Comparison of ENCODE assay signal across 1 cellular context in the genomic region with DNA sequence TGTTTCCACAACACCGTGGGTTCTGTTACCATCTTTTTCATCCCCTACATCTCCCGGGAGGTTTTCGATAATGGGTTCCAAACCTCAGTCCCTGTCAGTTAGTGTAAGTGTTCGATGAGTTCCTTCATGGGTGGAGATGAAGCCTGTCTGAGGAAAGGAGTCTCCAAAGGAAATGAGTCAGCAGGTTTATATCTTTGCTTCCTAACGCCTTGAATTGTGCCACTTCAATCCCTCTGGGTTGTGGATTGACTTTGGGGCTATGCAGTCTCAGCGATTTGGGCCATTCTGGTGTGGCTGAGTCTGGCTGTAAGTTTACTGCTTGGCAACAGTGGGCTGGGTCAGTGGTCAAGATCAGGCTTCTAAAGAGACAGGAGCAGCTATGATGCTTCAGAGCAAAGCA.
TF ChIP-seq lines count a peak whose summit lies in the region.

No MANE protein-coding gene starts in this region.

TF ChIP-seq in GM23338, 12 proteins besides CTCF, POLR2A, EP300 and RAD21 (continued from another document):
- TF ChIP-seq, protein P1, sequence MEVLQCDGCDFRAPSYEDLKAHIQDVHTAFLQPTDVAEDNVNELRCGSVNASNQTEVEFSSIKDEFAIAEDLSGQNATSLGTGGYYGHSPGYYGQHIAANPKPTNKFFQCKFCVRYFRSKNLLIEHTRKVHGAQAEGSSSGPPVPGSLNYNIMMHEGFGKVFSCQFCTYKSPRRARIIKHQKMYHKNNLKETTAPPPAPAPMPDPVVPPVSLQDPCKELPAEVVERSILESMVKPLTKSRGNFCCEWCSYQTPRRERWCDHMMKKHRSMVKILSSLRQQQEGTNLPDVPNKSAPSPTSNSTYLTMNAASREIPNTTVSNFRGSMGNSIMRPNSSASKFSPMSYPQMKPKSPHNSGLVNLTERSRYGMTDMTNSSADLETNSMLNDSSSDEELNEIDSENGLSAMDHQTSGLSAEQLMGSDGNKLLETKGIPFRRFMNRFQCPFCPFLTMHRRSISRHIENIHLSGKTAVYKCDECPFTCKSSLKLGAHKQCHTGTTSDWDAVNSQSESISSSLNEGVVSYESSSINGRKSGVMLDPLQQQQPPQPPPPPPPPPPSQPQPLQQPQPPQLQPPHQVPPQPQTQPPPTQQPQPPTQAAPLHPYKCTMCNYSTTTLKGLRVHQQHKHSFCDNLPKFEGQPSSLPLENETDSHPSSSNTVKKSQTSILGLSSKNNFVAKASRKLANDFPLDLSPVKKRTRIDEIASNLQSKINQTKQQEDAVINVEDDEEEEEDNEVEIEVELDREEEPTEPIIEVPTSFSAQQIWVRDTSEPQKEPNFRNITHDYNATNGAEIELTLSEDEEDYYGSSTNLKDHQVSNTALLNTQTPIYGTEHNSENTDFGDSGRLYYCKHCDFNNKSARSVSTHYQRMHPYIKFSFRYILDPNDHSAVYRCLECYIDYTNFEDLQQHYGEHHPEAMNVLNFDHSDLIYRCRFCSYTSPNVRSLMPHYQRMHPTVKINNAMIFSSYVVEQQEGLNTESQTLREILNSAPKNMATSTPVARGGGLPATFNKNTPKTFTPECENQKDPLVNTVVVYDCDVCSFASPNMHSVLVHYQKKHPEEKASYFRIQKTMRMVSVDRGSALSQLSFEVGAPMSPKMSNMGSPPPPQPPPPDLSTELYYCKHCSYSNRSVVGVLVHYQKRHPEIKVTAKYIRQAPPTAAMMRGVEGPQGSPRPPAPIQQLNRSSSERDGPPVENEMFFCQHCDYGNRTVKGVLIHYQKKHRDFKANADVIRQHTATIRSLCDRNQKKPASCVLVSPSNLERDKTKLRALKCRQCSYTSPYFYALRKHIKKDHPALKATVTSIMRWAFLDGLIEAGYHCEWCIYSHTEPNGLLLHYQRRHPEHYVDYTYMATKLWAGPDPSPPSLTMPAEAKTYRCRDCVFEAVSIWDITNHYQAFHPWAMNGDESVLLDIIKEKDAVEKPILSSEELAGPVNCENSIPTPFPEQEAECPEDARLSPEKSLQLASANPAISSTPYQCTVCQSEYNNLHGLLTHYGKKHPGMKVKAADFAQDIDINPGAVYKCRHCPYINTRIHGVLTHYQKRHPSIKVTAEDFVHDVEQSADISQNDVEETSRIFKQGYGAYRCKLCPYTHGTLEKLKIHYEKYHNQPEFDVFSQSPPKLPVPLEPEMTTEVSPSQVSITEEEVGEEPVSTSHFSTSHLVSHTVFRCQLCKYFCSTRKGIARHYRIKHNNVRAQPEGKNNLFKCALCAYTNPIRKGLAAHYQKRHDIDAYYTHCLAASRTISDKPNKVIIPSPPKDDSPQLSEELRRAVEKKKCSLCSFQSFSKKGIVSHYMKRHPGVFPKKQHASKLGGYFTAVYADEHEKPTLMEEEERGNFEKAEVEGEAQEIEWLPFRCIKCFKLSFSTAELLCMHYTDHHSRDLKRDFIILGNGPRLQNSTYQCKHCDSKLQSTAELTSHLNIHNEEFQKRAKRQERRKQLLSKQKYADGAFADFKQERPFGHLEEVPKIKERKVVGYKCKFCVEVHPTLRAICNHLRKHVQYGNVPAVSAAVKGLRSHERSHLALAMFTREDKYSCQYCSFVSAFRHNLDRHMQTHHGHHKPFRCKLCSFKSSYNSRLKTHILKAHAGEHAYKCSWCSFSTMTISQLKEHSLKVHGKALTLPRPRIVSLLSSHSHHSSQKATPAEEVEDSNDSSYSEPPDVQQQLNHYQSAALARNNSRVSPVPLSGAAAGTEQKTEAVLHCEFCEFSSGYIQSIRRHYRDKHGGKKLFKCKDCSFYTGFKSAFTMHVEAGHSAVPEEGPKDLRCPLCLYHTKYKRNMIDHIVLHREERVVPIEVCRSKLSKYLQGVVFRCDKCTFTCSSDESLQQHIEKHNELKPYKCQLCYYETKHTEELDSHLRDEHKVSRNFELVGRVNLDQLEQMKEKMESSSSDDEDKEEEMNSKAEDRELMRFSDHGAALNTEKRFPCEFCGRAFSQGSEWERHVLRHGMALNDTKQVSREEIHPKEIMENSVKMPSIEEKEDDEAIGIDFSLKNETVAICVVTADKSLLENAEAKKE (CRISPR knock-in tag; IDR thresholded peaks at IDR 0.05) = no peak
- TF ChIP-seq, protein P2, sequence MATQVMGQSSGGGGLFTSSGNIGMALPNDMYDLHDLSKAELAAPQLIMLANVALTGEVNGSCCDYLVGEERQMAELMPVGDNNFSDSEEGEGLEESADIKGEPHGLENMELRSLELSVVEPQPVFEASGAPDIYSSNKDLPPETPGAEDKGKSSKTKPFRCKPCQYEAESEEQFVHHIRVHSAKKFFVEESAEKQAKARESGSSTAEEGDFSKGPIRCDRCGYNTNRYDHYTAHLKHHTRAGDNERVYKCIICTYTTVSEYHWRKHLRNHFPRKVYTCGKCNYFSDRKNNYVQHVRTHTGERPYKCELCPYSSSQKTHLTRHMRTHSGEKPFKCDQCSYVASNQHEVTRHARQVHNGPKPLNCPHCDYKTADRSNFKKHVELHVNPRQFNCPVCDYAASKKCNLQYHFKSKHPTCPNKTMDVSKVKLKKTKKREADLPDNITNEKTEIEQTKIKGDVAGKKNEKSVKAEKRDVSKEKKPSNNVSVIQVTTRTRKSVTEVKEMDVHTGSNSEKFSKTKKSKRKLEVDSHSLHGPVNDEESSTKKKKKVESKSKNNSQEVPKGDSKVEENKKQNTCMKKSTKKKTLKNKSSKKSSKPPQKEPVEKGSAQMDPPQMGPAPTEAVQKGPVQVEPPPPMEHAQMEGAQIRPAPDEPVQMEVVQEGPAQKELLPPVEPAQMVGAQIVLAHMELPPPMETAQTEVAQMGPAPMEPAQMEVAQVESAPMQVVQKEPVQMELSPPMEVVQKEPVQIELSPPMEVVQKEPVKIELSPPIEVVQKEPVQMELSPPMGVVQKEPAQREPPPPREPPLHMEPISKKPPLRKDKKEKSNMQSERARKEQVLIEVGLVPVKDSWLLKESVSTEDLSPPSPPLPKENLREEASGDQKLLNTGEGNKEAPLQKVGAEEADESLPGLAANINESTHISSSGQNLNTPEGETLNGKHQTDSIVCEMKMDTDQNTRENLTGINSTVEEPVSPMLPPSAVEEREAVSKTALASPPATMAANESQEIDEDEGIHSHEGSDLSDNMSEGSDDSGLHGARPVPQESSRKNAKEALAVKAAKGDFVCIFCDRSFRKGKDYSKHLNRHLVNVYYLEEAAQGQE (IDR thresholded peaks at IDR 0.05; ENCODE audit: unreplicated experiment) = no peak
- TF ChIP-seq EZH2 (IDR thresholded peaks at IDR 0.05; ENCODE audit: low read depth, unreplicated experiment) (no peak), EZH2phosphoT487 (IDR thresholded peaks at IDR 0.05; ENCODE audit: unreplicated experiment) (no peak), POLR2AphosphoS5 (IDR thresholded peaks at IDR 0.05; ENCODE audit: low read depth) (no peak)
